8 cellular contexts compared by ENCODE assay signal in the genomic region with DNA sequence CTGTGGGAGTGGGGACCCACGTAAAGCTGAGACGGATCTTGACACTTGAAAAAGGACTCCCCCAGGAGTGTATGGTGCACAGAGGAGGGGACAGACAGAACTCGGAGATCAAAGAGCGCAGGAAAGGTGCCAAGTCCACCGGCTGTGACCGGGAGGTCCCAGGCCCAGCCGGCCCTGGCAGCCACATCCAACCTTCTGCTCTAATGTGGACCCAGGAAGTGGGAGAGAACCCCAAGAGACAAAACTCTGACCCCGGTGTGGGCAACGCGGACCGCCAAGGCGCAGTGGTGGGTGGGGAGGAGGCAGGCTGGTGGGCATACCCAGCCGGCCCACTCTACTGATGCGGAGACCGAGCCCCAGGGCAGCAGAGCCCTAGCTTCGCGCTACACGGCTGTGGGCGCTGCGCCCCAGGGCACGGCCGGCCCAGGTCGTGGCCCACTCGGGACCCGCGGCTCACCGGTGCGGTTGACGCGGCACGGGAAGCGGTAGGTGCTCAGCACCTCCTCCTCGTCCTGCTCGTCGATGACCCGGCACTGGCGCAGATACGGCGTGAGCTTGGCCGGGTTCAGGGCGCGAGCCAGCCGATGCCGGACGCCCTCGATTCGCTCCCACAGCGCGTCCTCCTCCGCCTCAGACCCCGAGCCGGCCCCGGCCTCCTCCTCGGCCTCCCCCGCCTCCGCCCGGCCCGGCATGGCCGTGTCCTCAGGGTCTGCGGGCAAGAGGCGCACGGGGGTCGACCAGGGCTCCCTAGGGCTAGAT. TPM values are rescaled to one million over a fixed set of nuclear protein-coding genes. Genes with fewer than 3 reads are reported as not detected.
DNase-seq lines count a peak whose midpoint lies in the region; ATAC-seq and TF ChIP-seq lines count a peak whose summit lies in the region.

No MANE protein-coding gene starts in this region.

- H3K9me3 ChIP-seq in subcutaneous abdominal adipose tissue (ENCODE audit: control insufficient read depth in 5 of 5, low read length in 5 of 5), result no peaks in the 10 kb centered on the region

- DNase-seq in NCI-H1417 (lab: John Stamatoyannopoulos, UW), result peak in 2 of 3 experiments; percentile 5 to 31
- no peak for DNase-seq in NCI-H1417 treated with DMSO at 0.1 percent for 48 hours (lab: John Stamatoyannopoulos, UW)
- no peak for DNase-seq in astrocyte of the spinal cord (ENCODE audit: low read depth, low spot score)
- peak in 1 of 2 donors; percentile 54 for DNase-seq in left colon
- DNase-seq in NCI-H2081 (lab: John Stamatoyannopoulos, UW), result no peak

- intact Hi-C loops in left colon (cut with DNase I, micrococcal nuclease), result no loop called here

- in situ Hi-C loops in astrocyte of the spinal cord (cut with HindIII; ENCODE audit: low sequenced_read_pairs), result no loop called here

- peaks cover 0 to 27% (median 10%) of the 10 kb centered on the region in 5 donors for H3K4me1 ChIP-seq in subcutaneous abdominal adipose tissue (ENCODE audit: control insufficient read depth in 5 of 5, insufficient read depth in 5 of 5, low read length in 5 of 5)

- TF ChIP-seq CTCF in astrocyte of the spinal cord (IDR thresholded peaks at IDR 0.05; ENCODE audit: low read depth, low read length), result no peak

- ATAC-seq in left colon (peak; percentile 37), HG02870 (IDR thresholded peaks at IDR 0.05; ENCODE audit: unreplicated experiment) (no peak), GM18867 (IDR thresholded peaks at IDR 0.05; ENCODE audit: unreplicated experiment) (no peak)

- H3K36me3 ChIP-seq in subcutaneous abdominal adipose tissue (ENCODE audit: control insufficient read depth in 5 of 5, insufficient read depth in 5 of 5, low read length in 5 of 5), result peaks cover 0 to 6% (median 2%) of the 10 kb centered on the region in 5 donors

- no peak overlapping the region for H3K27ac ChIP-seq in subcutaneous abdominal adipose tissue (ENCODE audit: low read depth, low read length)

- peak overlapping the region in 1 of 5 donors; percentile 72 for H3K9ac ChIP-seq in subcutaneous abdominal adipose tissue (ENCODE audit: low read length in 5 of 5)

- peak overlapping the region; percentile 53 for H3K4me3 ChIP-seq in astrocyte of the spinal cord (ENCODE audit: low read depth, low read length)
- peak overlapping the region in 4 of 5 donors; percentile 55 to 74 (median 68) for H3K4me3 ChIP-seq in subcutaneous abdominal adipose tissue (ENCODE audit: low read depth in 1 of 5, low read length in 5 of 5)

- peaks cover 9 to 34% (median 28%) of the 10 kb centered on the region in 5 donors for H3K27me3 ChIP-seq in subcutaneous abdominal adipose tissue (ENCODE audit: control insufficient read depth in 5 of 5, insufficient read depth in 4 of 5, low read length in 5 of 5)

RNA-seq across cellular contexts. Expression of a gene that starts 0.5 kb away (rescaled TPM):
- 10 to 100 TPM; 64.1 to 66.4 TPM for total RNA-seq in left colon

RNA-seq across cellular contexts. Expression of a gene that starts 32.5 kb away (rescaled TPM):
- 10 to 100 TPM; 10.4 to 11.2 TPM for total RNA-seq in left colon

RNA-seq across cellular contexts. Expression of a gene that starts 41.6 kb away (rescaled TPM):
- total RNA-seq in left colon, result 10 to 100 TPM; 52.2 to 64.1 TPM

Comparison
In these comparisons a context has a peak if more than half of its experiments do, and no peak if none do; other contexts are left out.
1. DNase-seq: peak in NCI-H1417 (2 of 3); none in NCI-H1417 treated with DMSO at 0.1 percent for 48 hours (single experiment), astrocyte of the spinal cord (single experiment) and NCI-H2081 (0 of 2).